Comparison of ENCODE assay signal across 2 cellular contexts in the genomic region with DNA sequence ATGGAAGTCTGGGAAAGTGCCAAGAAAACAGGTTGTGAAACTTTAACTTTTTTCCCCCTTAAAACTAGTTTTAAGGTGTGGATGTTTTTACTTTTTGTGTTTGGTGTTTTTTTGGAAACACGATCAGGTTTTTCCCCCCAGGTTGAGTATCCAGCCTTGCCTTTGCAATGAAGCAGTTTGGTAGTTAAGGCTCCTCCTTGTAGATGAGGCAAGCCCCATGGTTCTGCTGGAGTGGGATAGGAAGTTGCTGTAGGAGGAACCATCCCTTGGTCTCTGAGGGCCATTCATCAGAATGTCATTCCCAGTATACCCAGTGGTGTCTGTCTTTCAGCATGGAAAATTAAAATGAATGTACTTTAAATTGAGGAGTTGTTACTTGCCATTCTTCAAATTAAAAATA.
TF ChIP-seq lines count a peak whose summit lies in the region.

No MANE protein-coding gene starts in this region.

TF ChIP-seq in A549, 52 proteins besides CTCF, POLR2A, EP300 and RAD21 (continued from another document):
- TF ChIP-seq HOXB13 (CRISPR knock-in tag; IDR thresholded peaks at IDR 0.05; ENCODE audit: low read depth) (no peak), CHD2 (IDR thresholded peaks at IDR 0.05; ENCODE audit: low read length, partially characterized antibody) (no peak), MAZ (IDR thresholded peaks at IDR 0.05; ENCODE audit: borderline replicate concordance, low read depth, low read length) (no peak), CBX8 (IDR thresholded peaks at IDR 0.05) (no peak), HOXA7 (CRISPR knock-in tag; IDR thresholded peaks at IDR 0.05) (no peak), FOSB (CRISPR knock-in tag; IDR thresholded peaks at IDR 0.05) (no peak), ZC3H11A (IDR thresholded peaks at IDR 0.05) (no peak), RFX5 (IDR thresholded peaks at IDR 0.05) (no peak), EHF (CRISPR knock-in tag; IDR thresholded peaks at IDR 0.05) (no peak), FOSL2 (IDR thresholded peaks at IDR 0.05) (no peak), FOSL2 (CRISPR knock-in tag; IDR thresholded peaks at IDR 0.05) (no peak)
- TF ChIP-seq, protein P1, sequence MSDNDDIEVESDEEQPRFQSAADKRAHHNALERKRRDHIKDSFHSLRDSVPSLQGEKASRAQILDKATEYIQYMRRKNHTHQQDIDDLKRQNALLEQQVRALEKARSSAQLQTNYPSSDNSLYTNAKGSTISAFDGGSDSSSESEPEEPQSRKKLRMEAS (IDR thresholded peaks at IDR 0.05), result no peak

TF ChIP-seq in GM23338, 12 proteins besides CTCF, POLR2A, EP300 and RAD21 (continued from another document):
- TF ChIP-seq, protein P2, sequence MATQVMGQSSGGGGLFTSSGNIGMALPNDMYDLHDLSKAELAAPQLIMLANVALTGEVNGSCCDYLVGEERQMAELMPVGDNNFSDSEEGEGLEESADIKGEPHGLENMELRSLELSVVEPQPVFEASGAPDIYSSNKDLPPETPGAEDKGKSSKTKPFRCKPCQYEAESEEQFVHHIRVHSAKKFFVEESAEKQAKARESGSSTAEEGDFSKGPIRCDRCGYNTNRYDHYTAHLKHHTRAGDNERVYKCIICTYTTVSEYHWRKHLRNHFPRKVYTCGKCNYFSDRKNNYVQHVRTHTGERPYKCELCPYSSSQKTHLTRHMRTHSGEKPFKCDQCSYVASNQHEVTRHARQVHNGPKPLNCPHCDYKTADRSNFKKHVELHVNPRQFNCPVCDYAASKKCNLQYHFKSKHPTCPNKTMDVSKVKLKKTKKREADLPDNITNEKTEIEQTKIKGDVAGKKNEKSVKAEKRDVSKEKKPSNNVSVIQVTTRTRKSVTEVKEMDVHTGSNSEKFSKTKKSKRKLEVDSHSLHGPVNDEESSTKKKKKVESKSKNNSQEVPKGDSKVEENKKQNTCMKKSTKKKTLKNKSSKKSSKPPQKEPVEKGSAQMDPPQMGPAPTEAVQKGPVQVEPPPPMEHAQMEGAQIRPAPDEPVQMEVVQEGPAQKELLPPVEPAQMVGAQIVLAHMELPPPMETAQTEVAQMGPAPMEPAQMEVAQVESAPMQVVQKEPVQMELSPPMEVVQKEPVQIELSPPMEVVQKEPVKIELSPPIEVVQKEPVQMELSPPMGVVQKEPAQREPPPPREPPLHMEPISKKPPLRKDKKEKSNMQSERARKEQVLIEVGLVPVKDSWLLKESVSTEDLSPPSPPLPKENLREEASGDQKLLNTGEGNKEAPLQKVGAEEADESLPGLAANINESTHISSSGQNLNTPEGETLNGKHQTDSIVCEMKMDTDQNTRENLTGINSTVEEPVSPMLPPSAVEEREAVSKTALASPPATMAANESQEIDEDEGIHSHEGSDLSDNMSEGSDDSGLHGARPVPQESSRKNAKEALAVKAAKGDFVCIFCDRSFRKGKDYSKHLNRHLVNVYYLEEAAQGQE (IDR thresholded peaks at IDR 0.05; ENCODE audit: unreplicated experiment), result no peak
- TF ChIP-seq, protein P3, sequence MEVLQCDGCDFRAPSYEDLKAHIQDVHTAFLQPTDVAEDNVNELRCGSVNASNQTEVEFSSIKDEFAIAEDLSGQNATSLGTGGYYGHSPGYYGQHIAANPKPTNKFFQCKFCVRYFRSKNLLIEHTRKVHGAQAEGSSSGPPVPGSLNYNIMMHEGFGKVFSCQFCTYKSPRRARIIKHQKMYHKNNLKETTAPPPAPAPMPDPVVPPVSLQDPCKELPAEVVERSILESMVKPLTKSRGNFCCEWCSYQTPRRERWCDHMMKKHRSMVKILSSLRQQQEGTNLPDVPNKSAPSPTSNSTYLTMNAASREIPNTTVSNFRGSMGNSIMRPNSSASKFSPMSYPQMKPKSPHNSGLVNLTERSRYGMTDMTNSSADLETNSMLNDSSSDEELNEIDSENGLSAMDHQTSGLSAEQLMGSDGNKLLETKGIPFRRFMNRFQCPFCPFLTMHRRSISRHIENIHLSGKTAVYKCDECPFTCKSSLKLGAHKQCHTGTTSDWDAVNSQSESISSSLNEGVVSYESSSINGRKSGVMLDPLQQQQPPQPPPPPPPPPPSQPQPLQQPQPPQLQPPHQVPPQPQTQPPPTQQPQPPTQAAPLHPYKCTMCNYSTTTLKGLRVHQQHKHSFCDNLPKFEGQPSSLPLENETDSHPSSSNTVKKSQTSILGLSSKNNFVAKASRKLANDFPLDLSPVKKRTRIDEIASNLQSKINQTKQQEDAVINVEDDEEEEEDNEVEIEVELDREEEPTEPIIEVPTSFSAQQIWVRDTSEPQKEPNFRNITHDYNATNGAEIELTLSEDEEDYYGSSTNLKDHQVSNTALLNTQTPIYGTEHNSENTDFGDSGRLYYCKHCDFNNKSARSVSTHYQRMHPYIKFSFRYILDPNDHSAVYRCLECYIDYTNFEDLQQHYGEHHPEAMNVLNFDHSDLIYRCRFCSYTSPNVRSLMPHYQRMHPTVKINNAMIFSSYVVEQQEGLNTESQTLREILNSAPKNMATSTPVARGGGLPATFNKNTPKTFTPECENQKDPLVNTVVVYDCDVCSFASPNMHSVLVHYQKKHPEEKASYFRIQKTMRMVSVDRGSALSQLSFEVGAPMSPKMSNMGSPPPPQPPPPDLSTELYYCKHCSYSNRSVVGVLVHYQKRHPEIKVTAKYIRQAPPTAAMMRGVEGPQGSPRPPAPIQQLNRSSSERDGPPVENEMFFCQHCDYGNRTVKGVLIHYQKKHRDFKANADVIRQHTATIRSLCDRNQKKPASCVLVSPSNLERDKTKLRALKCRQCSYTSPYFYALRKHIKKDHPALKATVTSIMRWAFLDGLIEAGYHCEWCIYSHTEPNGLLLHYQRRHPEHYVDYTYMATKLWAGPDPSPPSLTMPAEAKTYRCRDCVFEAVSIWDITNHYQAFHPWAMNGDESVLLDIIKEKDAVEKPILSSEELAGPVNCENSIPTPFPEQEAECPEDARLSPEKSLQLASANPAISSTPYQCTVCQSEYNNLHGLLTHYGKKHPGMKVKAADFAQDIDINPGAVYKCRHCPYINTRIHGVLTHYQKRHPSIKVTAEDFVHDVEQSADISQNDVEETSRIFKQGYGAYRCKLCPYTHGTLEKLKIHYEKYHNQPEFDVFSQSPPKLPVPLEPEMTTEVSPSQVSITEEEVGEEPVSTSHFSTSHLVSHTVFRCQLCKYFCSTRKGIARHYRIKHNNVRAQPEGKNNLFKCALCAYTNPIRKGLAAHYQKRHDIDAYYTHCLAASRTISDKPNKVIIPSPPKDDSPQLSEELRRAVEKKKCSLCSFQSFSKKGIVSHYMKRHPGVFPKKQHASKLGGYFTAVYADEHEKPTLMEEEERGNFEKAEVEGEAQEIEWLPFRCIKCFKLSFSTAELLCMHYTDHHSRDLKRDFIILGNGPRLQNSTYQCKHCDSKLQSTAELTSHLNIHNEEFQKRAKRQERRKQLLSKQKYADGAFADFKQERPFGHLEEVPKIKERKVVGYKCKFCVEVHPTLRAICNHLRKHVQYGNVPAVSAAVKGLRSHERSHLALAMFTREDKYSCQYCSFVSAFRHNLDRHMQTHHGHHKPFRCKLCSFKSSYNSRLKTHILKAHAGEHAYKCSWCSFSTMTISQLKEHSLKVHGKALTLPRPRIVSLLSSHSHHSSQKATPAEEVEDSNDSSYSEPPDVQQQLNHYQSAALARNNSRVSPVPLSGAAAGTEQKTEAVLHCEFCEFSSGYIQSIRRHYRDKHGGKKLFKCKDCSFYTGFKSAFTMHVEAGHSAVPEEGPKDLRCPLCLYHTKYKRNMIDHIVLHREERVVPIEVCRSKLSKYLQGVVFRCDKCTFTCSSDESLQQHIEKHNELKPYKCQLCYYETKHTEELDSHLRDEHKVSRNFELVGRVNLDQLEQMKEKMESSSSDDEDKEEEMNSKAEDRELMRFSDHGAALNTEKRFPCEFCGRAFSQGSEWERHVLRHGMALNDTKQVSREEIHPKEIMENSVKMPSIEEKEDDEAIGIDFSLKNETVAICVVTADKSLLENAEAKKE (CRISPR knock-in tag; IDR thresholded peaks at IDR 0.05), result no peak
